ENCODE assay signal across 1 cellular context in the genomic region with DNA sequence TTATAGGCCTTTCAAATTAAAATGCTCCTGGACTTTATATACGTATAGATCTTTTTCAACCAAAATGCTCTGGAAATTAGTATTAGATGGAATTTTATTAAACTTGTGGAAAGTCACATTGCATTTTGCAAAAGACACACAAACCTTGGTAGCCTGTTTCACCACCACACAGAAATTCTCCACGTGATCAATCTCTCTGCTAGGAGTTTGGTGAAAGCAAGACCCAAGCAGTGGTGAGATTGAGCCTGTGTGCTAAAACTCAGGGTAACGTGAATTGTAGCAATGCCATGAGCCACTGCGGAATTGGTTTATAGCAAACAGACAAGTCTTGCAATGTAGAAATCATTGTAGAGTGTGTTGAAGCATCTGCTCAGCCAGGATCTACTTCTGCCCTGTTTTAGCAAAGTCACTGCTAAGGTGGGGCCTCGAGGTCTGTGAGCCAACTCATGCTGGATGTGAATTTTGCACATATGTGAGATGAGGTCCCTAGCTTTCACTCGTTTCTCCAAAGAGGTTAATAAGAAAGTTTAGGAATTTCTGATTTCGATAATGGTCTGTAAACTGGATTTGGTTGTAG.
TF ChIP-seq lines count a peak whose summit lies in the region.

No MANE protein-coding gene starts in this region.

TF ChIP-seq in K562, 482 proteins besides CTCF, POLR2A, EP300 and RAD21 (continued from another document):
- TF ChIP-seq JUND (IDR thresholded peaks at IDR 0.05; ENCODE audit: borderline replicate concordance, low read depth, low read length) = no peak
- TF ChIP-seq JUND (tag; IDR thresholded peaks at IDR 0.05; ENCODE audit: borderline replicate concordance, low read depth, low read length) = no peak; the same call in 2 of the 3 replicates
- TF ChIP-seq ZNF316 (IDR thresholded peaks at IDR 0.05) = peak; percentile 68; the same call in 1 of the 2 replicates
- no peak for TF ChIP-seq HDAC2 (IDR thresholded peaks at IDR 0.05)
- TF ChIP-seq, protein P1, sequence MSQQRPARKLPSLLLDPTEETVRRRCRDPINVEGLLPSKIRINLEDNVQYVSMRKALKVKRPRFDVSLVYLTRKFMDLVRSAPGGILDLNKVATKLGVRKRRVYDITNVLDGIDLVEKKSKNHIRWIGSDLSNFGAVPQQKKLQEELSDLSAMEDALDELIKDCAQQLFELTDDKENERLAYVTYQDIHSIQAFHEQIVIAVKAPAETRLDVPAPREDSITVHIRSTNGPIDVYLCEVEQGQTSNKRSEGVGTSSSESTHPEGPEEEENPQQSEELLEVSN (IDR thresholded peaks at IDR 0.05; ENCODE audit: borderline replicate concordance in 1 of 2, extremely low read depth in 1 of 2, insufficient read depth in 1 of 2, insufficient read length in 1 of 2, low read depth in 1 of 2, low read length in 1 of 2, poor library complexity in 1 of 2, severe bottlenecking in 1 of 2) = peak; percentile 31 to 52
- no peak for TF ChIP-seq ZFPM2 (CRISPR knock-in tag; IDR thresholded peaks at IDR 0.05)
- TF ChIP-seq NFE2 (IDR thresholded peaks at IDR 0.05; ENCODE audit: low read depth) = peak; percentile 85
- TF ChIP-seq BCL6 (CRISPR knock-in tag; IDR thresholded peaks at IDR 0.05) = no peak
- TF ChIP-seq SRSF3 (IDR thresholded peaks at IDR 0.05; ENCODE audit: insufficient read depth, low read length) = no peak
- TF ChIP-seq MAFF (IDR thresholded peaks at IDR 0.05; ENCODE audit: low read length) = peak; percentile 33; the same call in 1 of the 2 replicates
- no peak for TF ChIP-seq ZNF3 (CRISPR knock-in tag; IDR thresholded peaks at IDR 0.05)
- TF ChIP-seq, protein P2, sequence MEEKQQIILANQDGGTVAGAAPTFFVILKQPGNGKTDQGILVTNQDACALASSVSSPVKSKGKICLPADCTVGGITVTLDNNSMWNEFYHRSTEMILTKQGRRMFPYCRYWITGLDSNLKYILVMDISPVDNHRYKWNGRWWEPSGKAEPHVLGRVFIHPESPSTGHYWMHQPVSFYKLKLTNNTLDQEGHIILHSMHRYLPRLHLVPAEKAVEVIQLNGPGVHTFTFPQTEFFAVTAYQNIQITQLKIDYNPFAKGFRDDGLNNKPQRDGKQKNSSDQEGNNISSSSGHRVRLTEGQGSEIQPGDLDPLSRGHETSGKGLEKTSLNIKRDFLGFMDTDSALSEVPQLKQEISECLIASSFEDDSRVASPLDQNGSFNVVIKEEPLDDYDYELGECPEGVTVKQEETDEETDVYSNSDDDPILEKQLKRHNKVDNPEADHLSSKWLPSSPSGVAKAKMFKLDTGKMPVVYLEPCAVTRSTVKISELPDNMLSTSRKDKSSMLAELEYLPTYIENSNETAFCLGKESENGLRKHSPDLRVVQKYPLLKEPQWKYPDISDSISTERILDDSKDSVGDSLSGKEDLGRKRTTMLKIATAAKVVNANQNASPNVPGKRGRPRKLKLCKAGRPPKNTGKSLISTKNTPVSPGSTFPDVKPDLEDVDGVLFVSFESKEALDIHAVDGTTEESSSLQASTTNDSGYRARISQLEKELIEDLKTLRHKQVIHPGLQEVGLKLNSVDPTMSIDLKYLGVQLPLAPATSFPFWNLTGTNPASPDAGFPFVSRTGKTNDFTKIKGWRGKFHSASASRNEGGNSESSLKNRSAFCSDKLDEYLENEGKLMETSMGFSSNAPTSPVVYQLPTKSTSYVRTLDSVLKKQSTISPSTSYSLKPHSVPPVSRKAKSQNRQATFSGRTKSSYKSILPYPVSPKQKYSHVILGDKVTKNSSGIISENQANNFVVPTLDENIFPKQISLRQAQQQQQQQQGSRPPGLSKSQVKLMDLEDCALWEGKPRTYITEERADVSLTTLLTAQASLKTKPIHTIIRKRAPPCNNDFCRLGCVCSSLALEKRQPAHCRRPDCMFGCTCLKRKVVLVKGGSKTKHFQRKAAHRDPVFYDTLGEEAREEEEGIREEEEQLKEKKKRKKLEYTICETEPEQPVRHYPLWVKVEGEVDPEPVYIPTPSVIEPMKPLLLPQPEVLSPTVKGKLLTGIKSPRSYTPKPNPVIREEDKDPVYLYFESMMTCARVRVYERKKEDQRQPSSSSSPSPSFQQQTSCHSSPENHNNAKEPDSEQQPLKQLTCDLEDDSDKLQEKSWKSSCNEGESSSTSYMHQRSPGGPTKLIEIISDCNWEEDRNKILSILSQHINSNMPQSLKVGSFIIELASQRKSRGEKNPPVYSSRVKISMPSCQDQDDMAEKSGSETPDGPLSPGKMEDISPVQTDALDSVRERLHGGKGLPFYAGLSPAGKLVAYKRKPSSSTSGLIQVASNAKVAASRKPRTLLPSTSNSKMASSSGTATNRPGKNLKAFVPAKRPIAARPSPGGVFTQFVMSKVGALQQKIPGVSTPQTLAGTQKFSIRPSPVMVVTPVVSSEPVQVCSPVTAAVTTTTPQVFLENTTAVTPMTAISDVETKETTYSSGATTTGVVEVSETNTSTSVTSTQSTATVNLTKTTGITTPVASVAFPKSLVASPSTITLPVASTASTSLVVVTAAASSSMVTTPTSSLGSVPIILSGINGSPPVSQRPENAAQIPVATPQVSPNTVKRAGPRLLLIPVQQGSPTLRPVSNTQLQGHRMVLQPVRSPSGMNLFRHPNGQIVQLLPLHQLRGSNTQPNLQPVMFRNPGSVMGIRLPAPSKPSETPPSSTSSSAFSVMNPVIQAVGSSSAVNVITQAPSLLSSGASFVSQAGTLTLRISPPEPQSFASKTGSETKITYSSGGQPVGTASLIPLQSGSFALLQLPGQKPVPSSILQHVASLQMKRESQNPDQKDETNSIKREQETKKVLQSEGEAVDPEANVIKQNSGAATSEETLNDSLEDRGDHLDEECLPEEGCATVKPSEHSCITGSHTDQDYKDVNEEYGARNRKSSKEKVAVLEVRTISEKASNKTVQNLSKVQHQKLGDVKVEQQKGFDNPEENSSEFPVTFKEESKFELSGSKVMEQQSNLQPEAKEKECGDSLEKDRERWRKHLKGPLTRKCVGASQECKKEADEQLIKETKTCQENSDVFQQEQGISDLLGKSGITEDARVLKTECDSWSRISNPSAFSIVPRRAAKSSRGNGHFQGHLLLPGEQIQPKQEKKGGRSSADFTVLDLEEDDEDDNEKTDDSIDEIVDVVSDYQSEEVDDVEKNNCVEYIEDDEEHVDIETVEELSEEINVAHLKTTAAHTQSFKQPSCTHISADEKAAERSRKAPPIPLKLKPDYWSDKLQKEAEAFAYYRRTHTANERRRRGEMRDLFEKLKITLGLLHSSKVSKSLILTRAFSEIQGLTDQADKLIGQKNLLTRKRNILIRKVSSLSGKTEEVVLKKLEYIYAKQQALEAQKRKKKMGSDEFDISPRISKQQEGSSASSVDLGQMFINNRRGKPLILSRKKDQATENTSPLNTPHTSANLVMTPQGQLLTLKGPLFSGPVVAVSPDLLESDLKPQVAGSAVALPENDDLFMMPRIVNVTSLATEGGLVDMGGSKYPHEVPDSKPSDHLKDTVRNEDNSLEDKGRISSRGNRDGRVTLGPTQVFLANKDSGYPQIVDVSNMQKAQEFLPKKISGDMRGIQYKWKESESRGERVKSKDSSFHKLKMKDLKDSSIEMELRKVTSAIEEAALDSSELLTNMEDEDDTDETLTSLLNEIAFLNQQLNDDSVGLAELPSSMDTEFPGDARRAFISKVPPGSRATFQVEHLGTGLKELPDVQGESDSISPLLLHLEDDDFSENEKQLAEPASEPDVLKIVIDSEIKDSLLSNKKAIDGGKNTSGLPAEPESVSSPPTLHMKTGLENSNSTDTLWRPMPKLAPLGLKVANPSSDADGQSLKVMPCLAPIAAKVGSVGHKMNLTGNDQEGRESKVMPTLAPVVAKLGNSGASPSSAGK (IDR thresholded peaks at IDR 0.05) = peak; percentile 74
- TF ChIP-seq NBN (IDR thresholded peaks at IDR 0.05; ENCODE audit: low read depth) = no peak
- no peak for TF ChIP-seq NRF1 (conservative IDR thresholded peaks at IDR 0.05 in 1 of 2, IDR thresholded peaks at IDR 0.05 in 1 of 2)
- TF ChIP-seq, protein P3, sequence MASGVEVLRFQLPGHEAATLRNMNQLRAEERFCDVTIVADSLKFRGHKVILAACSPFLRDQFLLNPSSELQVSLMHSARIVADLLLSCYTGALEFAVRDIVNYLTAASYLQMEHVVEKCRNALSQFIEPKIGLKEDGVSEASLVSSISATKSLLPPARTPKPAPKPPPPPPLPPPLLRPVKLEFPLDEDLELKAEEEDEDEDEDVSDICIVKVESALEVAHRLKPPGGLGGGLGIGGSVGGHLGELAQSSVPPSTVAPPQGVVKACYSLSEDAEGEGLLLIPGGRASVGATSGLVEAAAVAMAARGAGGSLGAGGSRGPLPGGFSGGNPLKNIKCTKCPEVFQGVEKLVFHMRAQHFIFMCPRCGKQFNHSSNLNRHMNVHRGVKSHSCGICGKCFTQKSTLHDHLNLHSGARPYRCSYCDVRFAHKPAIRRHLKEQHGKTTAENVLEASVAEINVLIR (CRISPR knock-in tag; IDR thresholded peaks at IDR 0.05) = no peak
- no peak for TF ChIP-seq SMAD3 (CRISPR knock-in tag; conservative IDR thresholded peaks at IDR 0.05)
- TF ChIP-seq ARNT (IDR thresholded peaks at IDR 0.05) = no peak
- TF ChIP-seq, protein P4, sequence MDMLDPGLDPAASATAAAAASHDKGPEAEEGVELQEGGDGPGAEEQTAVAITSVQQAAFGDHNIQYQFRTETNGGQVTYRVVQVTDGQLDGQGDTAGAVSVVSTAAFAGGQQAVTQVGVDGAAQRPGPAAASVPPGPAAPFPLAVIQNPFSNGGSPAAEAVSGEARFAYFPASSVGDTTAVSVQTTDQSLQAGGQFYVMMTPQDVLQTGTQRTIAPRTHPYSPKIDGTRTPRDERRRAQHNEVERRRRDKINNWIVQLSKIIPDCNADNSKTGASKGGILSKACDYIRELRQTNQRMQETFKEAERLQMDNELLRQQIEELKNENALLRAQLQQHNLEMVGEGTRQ (CRISPR knock-in tag; IDR thresholded peaks at IDR 0.05) = peak; percentile 72
- TF ChIP-seq PCBP1 (IDR thresholded peaks at IDR 0.05; ENCODE audit: low read depth, low read length, poor library complexity, severe bottlenecking) = no peak
- no peak for TF ChIP-seq SRSF1 (IDR thresholded peaks at IDR 0.05; ENCODE audit: low read depth, low read length)
- no peak for TF ChIP-seq XRCC4 (IDR thresholded peaks at IDR 0.05; ENCODE audit: extremely low read depth, insufficient read depth, insufficient read length)
- no peak for TF ChIP-seq GATAD2B (IDR thresholded peaks at IDR 0.05; ENCODE audit: borderline replicate concordance)
- TF ChIP-seq KAT2B (IDR thresholded peaks at IDR 0.05; ENCODE audit: low read depth, low read length) = no peak
- TF ChIP-seq, protein P5, sequence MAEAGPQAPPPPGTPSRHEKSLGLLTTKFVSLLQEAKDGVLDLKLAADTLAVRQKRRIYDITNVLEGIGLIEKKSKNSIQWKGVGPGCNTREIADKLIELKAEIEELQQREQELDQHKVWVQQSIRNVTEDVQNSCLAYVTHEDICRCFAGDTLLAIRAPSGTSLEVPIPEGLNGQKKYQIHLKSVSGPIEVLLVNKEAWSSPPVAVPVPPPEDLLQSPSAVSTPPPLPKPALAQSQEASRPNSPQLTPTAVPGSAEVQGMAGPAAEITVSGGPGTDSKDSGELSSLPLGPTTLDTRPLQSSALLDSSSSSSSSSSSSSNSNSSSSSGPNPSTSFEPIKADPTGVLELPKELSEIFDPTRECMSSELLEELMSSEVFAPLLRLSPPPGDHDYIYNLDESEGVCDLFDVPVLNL (CRISPR knock-in tag; IDR thresholded peaks at IDR 0.05; ENCODE audit: low read depth) = no peak
TF ChIP-seq in K562: peak in this region for 13.
